Comparison of ENCODE assay signal across 27 cellular contexts in the genomic region with DNA sequence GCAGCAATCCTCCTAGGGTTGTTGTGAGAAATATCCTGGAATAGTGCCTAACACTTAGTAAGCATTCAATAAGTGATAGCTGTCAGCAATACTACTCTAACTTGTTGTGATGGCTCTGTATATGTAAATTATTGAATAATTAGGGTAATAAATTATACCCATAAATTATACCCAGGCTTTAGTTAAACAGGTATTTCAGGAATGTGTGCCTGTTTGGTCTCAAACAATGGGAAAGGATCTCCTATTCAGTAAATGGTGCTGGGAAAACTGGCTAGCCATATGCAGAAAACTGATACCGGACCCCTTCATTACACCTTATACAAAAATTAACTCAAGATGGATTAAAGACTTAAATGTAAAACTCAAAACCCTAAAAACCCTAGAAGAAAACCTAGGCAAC. TPM values are rescaled to one million over a fixed set of nuclear protein-coding genes. Genes with fewer than 3 reads are reported as not detected.
"Had no signal": no experiment of that assay in that cellular context is flagged by ENCODE, and none has a peak within 500 bp of the region (broad histone marks: within the 10 kb centered on the region; RNA-seq: fewer than 3 reads in every experiment).

No MANE protein-coding gene starts in this region.

- DNase-seq: natural killer cell; occipital lobe; ovary; posterior cingulate gyrus; psoas muscle; right cardiac atrium; right lobe of liver; sigmoid colon; small intestine; stimulated activated CD4-positive, alpha-beta T cell treated with anti-CD3 and anti-CD28 coated beads, Interleukin-15, amount 100 ng/mL, for 24 hours; stimulated activated CD4-positive, alpha-beta T cell treated with anti-CD3 and anti-CD28 coated beads, Interleukin-2, amount 100 ng/mL, for 24 hours; stimulated activated CD4-positive, alpha-beta T cell treated with anti-CD3 and anti-CD28 coated beads, Interleukin-2, amount 100 ng/mL, for 48 hours; stimulated activated CD4-positive, alpha-beta T cell treated with anti-CD3 and anti-CD28 coated beads, Interleukin-4, amount 100 ng/mL, for 24 hours; stimulated activated naive B cell treated with anti-CD40 and anti-IgM and Interleukin-4, amounts not matched to agents 10 μg/mL and 1 μg/mL and 100 μg/mL, for 72 hours; stimulated activated naive CD4-positive, alpha-beta T cell treated with Interleukin-2 at 50 U/mL for 16 hours; stomach; tibial artery; transverse colon; upper lobe of right lung; uterus had no signal

- H3K27me3 ChIP-seq: neural progenitor cell, ovary, right lobe of liver, sigmoid colon, tibial artery, transverse colon, upper lobe of right lung, uterus had no signal

- H3K9me3 ChIP-seq: ovary, psoas muscle, right lobe of liver, sigmoid colon, tibial artery, upper lobe of right lung, uterus had no signal

- H3K4me2 ChIP-seq: neural progenitor cell had no signal

- H3K36me3 Mint-ChIP-seq: natural killer cell; neural progenitor cell; stimulated activated effector memory CD8-positive, alpha-beta T cell treated with anti-CD3 and anti-CD28 coated beads, Interleukin-12 subunit alpha, Interleukin-12 subunit beta, amount 100 ng/mL, for 72 hours; stimulated activated naive B cell treated with anti-CD40 and anti-IgM and Interleukin-4, amounts not matched to agents 10 μg/mL and 1 μg/mL and 100 μg/mL, for 72 hours; type B pancreatic cell had no signal

- ATAC-seq: natural killer cell; psoas muscle; right cardiac atrium; right lobe of liver; stimulated activated effector memory CD8-positive, alpha-beta T cell treated with anti-CD3 and anti-CD28 coated beads, Interleukin-12 subunit alpha, Interleukin-12 subunit beta, amount 100 ng/mL, for 72 hours; stimulated activated naive B cell treated with anti-CD40 and anti-IgM and Interleukin-4, amounts not matched to agents 10 μg/mL and 1 μg/mL and 100 μg/mL, for 72 hours; upper lobe of right lung had no signal

- H3K4me1 Mint-ChIP-seq: natural killer cell; nephron; stimulated activated effector memory CD8-positive, alpha-beta T cell treated with anti-CD3 and anti-CD28 coated beads, Interleukin-12 subunit alpha, Interleukin-12 subunit beta, amount 100 ng/mL, for 72 hours; stimulated activated naive B cell treated with anti-CD40 and anti-IgM and Interleukin-4, amounts not matched to agents 10 μg/mL and 1 μg/mL and 100 μg/mL, for 72 hours had no signal

- H3K27me3 Mint-ChIP-seq: progenitor cell of endocrine pancreas; stimulated activated naive B cell treated with anti-CD40 and anti-IgM and Interleukin-4, amounts not matched to agents 10 μg/mL and 1 μg/mL and 100 μg/mL, for 72 hours had no signal

- H3K9ac ChIP-seq: neural progenitor cell, parathyroid adenoma had no signal

- H3K4me3 Mint-ChIP-seq: natural killer cell; nephron; neural progenitor cell; stimulated activated effector memory CD8-positive, alpha-beta T cell treated with anti-CD3 and anti-CD28 coated beads, Interleukin-12 subunit alpha, Interleukin-12 subunit beta, amount 100 ng/mL, for 72 hours; stimulated activated naive B cell treated with anti-CD40 and anti-IgM and Interleukin-4, amounts not matched to agents 10 μg/mL and 1 μg/mL and 100 μg/mL, for 72 hours; stimulated activated naive CD8-positive, alpha-beta T cell treated with anti-CD3 and anti-CD28 coated beads, Interleukin-15, Interleukin-2, amounts not matched to agents 100 ng/mL and 50 ng/mL, for 24 hours; type B pancreatic cell had no signal

- H3K4me3 ChIP-seq: neural progenitor cell, ovary, psoas muscle, right lobe of liver, sigmoid colon, stomach, tibial artery, transverse colon, upper lobe of right lung, uterus had no signal

- H3K9me3 Mint-ChIP-seq: natural killer cell; nephron; neural progenitor cell; stimulated activated effector memory CD8-positive, alpha-beta T cell treated with anti-CD3 and anti-CD28 coated beads, Interleukin-12 subunit alpha, Interleukin-12 subunit beta, amount 100 ng/mL, for 72 hours; stimulated activated naive CD8-positive, alpha-beta T cell treated with anti-CD3 and anti-CD28 coated beads, Interleukin-15, Interleukin-2, amounts not matched to agents 100 ng/mL and 50 ng/mL, for 24 hours; type B pancreatic cell had no signal

- H3K36me3 ChIP-seq: neural progenitor cell, ovary, right lobe of liver, sigmoid colon, stomach, tibial artery, transverse colon, upper lobe of right lung, uterus had no signal

- H2AFZ ChIP-seq: neural progenitor cell, parathyroid adenoma had no signal

- H3K79me2 ChIP-seq: parathyroid adenoma had no signal

- H3K27ac ChIP-seq: neural progenitor cell, ovary, parathyroid adenoma, psoas muscle, right lobe of liver, sigmoid colon, stomach, tibial artery, transverse colon, upper lobe of right lung, uterus had no signal

- H3K27ac Mint-ChIP-seq: natural killer cell; nephron; neural progenitor cell; progenitor cell of endocrine pancreas; stimulated activated effector memory CD8-positive, alpha-beta T cell treated with anti-CD3 and anti-CD28 coated beads, Interleukin-12 subunit alpha, Interleukin-12 subunit beta, amount 100 ng/mL, for 72 hours; stimulated activated naive B cell treated with anti-CD40 and anti-IgM and Interleukin-4, amounts not matched to agents 10 μg/mL and 1 μg/mL and 100 μg/mL, for 72 hours; stimulated activated naive CD8-positive, alpha-beta T cell treated with anti-CD3 and anti-CD28 coated beads, Interleukin-15, Interleukin-2, amounts not matched to agents 100 ng/mL and 50 ng/mL, for 24 hours; type B pancreatic cell had no signal

- H3K4me1 ChIP-seq: parathyroid adenoma, psoas muscle, right lobe of liver, sigmoid colon, stomach, tibial artery, transverse colon, upper lobe of right lung, uterus had no signal

RNA-seq across cellular contexts. Expression of a gene that starts 14.8 kb away (rescaled TPM):
- total RNA-seq: natural killer cell had no signal
